9 cellular contexts compared by ENCODE assay signal in the genomic region with DNA sequence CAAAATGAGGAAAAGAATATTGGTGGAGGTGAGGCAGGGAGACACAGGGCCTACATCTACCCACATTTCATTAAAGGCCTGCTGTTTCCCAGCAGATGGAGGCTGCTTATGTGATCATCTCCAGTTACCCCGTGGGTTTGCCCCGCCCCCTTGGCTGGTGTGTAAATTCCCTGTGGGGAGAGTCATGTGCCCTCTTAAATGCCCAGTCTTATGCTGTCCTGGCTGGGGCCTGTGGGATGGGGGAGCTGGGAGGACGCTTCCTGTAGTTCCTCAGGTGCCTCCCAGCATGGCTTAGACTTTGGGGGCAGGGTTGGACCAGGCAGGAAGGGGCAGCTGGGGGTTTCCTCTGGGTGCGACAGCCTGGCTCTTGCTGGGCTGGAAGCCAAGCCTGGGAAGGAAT. TPM values are rescaled to one million over a fixed set of nuclear protein-coding genes. Genes with fewer than 3 reads are reported as not detected.
DNase-seq lines count a peak whose midpoint lies in the region; ATAC-seq lines count a peak whose summit lies in the region.
"Had no signal": no experiment of that assay in that cellular context is flagged by ENCODE, and none has a peak within 500 bp of the region (broad histone marks: within the 10 kb centered on the region; RNA-seq: fewer than 3 reads in every experiment).

No MANE protein-coding gene starts in this region.

- peaks cover 30% of the 10 kb centered on the region for H3K4me1 Mint-ChIP-seq in activated T-helper 17 cell treated with anti-CD3 and anti-CD28 coated beads, Interleukin-2, amount 50 U/mL, for 72 hours

- H3K27me3 ChIP-seq in stomach smooth muscle (ENCODE audit: control insufficient read depth in 1 of 2, insufficient read depth in 2 of 2, low read length in 2 of 2), result peaks cover 5 to 20% of the 10 kb centered on the region in 2 donors

- peak overlapping the region; percentile 76 for H3K27ac Mint-ChIP-seq in activated T-helper 17 cell treated with anti-CD3 and anti-CD28 coated beads, Interleukin-2, amount 50 U/mL, for 72 hours

- no peaks in the 10 kb centered on the region for H3K9me3 ChIP-seq in stomach smooth muscle (ENCODE audit: control insufficient read depth in 2 of 2, low read length in 2 of 2)

- peak overlapping the region; percentile 6 for H3K27ac ChIP-seq in stomach smooth muscle (ENCODE audit: low read length)
- H3K27ac ChIP-seq: HL-60 had no signal

- H3K9me3 Mint-ChIP-seq in activated T-helper 17 cell treated with anti-CD3 and anti-CD28 coated beads, Interleukin-2, amount 50 U/mL, for 72 hours, result no peaks in the 10 kb centered on the region

- ATAC-seq in activated T-helper 17 cell treated with anti-CD3 and anti-CD28 coated beads, Interleukin-2, amount 50 U/mL, for 72 hours (replicated peaks), result peak; percentile 22

- no peak overlapping the region for H3K4me3 ChIP-seq in stomach smooth muscle (ENCODE audit: low read length in 2 of 2)

- H3K4me3 Mint-ChIP-seq in activated T-helper 17 cell treated with anti-CD3 and anti-CD28 coated beads, Interleukin-2, amount 50 U/mL, for 72 hours, result peak overlapping the region; percentile 49

- H3K9ac ChIP-seq in stomach smooth muscle (ENCODE audit: low read length in 2 of 2), result no peak overlapping the region

- no peaks in the 10 kb centered on the region for H3K36me3 Mint-ChIP-seq in activated T-helper 17 cell treated with anti-CD3 and anti-CD28 coated beads, Interleukin-2, amount 50 U/mL, for 72 hours (ENCODE audit: low read depth)

- H3K36me3 ChIP-seq in stomach smooth muscle (ENCODE audit: control insufficient read depth in 2 of 2, insufficient read depth in 2 of 2, low read length in 2 of 2), result no peaks in the 10 kb centered on the region

- peaks cover 2% of the 10 kb centered on the region for H3K27me3 Mint-ChIP-seq in activated T-helper 17 cell treated with anti-CD3 and anti-CD28 coated beads, Interleukin-2, amount 50 U/mL, for 72 hours

- no peaks in the 10 kb centered on the region for H3K4me1 ChIP-seq in stomach smooth muscle (ENCODE audit: control insufficient read depth, insufficient read depth, low read length)

- DNase-seq in COLO829 (ENCODE audit: low spot score), result peak; percentile 91
- DNase-seq in LHCN-M2 (ENCODE audit: low read depth), result peak; percentile 95
- peak; percentile 67 for DNase-seq in hepatic stellate cell (ENCODE audit: low spot score)
- DNase-seq in effector CD8-positive, alpha-beta T cell (lab: John Stamatoyannopoulos, UW), result no peak
- DNase-seq in putamen (ENCODE audit: low spot score), result no peak
- no peak for DNase-seq in DMS79 (lab: John Stamatoyannopoulos, UW)

RNA-seq across cellular contexts. Expression of gene CITED4, which starts 15.5 kb away (rescaled TPM):
- 1.8 and 2.1 TPM in 2 replicates for total RNA-seq in LHCN-M2 (2014; rRNA removed)
- 1.0 TPM for polyA plus RNA-seq in LHCN-M2 (2012)
- 1 to 10 TPM; 2.1 to 3.7 TPM for total RNA-seq in activated T-helper 17 cell treated with anti-CD3 and anti-CD28 coated beads, Interleukin-2, amount 50 U/mL, for 72 hours

Comparison
In these comparisons a context has a peak if more than half of its experiments do, and no peak if none do; other contexts are left out.
1. DNase-seq: peak in COLO829 (single experiment), LHCN-M2 (single experiment) and hepatic stellate cell (single experiment); none in effector CD8-positive, alpha-beta T cell (single experiment), putamen (single experiment) and DMS79 (single experiment).